In the genomic region with DNA sequence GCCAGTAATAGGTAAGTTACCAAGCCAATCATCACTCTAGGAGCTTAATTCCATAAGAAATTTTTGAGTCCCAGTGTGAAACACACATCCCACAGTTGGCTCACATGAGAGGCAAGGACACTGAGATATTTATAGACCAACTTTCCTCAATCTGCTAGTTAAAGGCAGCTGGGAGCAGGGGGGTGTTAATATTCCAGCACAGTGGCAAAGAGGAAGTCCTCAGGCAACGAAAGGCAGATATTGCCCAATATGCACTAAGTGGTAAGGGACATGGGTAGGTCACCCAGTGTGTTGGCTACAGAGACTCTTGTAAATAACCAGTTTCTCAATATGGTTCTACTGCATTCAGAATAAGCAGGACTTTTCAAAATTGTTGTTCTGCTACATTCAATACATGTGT, we compare ENCODE assay signal across 11 cellular contexts.
A peak's percentile ranks its signal among the peaks of the same experiment; 100 is the strongest.
DNase-seq lines count a peak whose midpoint lies in the region; ATAC-seq, FAIRE-seq and TF ChIP-seq lines count a peak whose summit lies in the region.
"Had no signal": no experiment of that assay in that cellular context is flagged by ENCODE, and none has a peak within 500 bp of the region (broad histone marks: within the 10 kb centered on the region; RNA-seq: fewer than 3 reads in every experiment).

No MANE protein-coding gene starts in this region.

- DNase-seq in GF-D8 (lab: John Stamatoyannopoulos, UW): peak; percentile 79
- peak; percentile 86 for DNase-seq in OCI-M1 (lab: John Stamatoyannopoulos, UW)
- DNase-seq in fibroblast of pulmonary artery (ENCODE audit: low read depth): peak; percentile 43
- DNase-seq in pancreas: no peak
- DNase-seq in midbrain (lab: John Stamatoyannopoulos, UW): no peak
- DNase-seq in NCI-H524 treated with DMSO at 0.1 percent for 48 hours (lab: John Stamatoyannopoulos, UW): no peak
- DNase-seq in DMS153 (lab: John Stamatoyannopoulos, UW): no peak
- no peak for DNase-seq in T1000 (lab: John Stamatoyannopoulos, UW)
- DNase-seq: NCI-H146; stimulated activated CD4-positive, alpha-beta T cell treated with anti-CD3 and anti-CD28 coated beads, Interleukin-2, amount 100 ng/mL, for 24 hours had no signal

- H3K27me3 ChIP-seq in pancreas: no peaks in the 10 kb centered on the region

- no peak overlapping the region for H3K4me3 ChIP-seq in fibroblast of pulmonary artery (replicated peaks; ENCODE audit: low read depth, low read length)
- no peak overlapping the region for H3K4me3 ChIP-seq in pancreas
- H3K4me3 ChIP-seq: SK-N-MC had no signal

- no peaks in the 10 kb centered on the region for H3K4me1 ChIP-seq in pancreas

- WGBS in pancreas, 2 donors: 72 to 83% methylated on average over 1 of the region's 1 CpG

- peak in 3 of 4 donors; percentile 57 to 84 (median 77) for ATAC-seq in pancreas

- no peak for FAIRE-seq in pancreas (lab: Jason Lieb, UNC)

- H3K27ac ChIP-seq in pancreas: no peak overlapping the region
- H3K27ac ChIP-seq: SK-N-MC had no signal

- H3K36me3 ChIP-seq in pancreas: peaks cover 0 to 27% (median 10%) of the 10 kb centered on the region in 3 donors

- TF ChIP-seq CTCF in fibroblast of pulmonary artery (IDR thresholded peaks at IDR 0.05; ENCODE audit: low read length, missing control alignments) (no peak), pancreas (IDR thresholded peaks at IDR 0.05) (no peak)

- no peaks in the 10 kb centered on the region for H3K9me3 ChIP-seq in pancreas

- intact Hi-C loops in pancreas (cut with DNase I): no loop called here

Comparison
In these comparisons a context has a peak if more than half of its experiments do, and no peak if none do; other contexts are left out.
1. DNase-seq: peak in GF-D8 (single experiment), OCI-M1 (single experiment) and fibroblast of pulmonary artery (single experiment); none in pancreas (0 of 6), midbrain (single experiment), NCI-H524 treated with DMSO at 0.1 percent for 48 hours (single experiment), DMS153 (single experiment) and T1000 (single experiment).